In genomic region chr4:185247151-185247550, GRCh38 we compare ENCODE assay signal across 20 cellular contexts. TPM values are rescaled to one million over a fixed set of nuclear protein-coding genes. Genes with fewer than 3 reads are reported as not detected.
A peak's percentile ranks its signal among the peaks of the same experiment; 100 is the strongest.
DNase-seq lines count a peak whose midpoint lies in the region; ATAC-seq and TF ChIP-seq lines count a peak whose summit lies in the region.
"Had no signal": no experiment of that assay in that cellular context is flagged by ENCODE, and none has a peak within 500 bp of the region (broad histone marks: within the 10 kb centered on the region; RNA-seq: fewer than 3 reads in every experiment).

No MANE protein-coding gene starts in this region.

- H3K27ac Mint-ChIP-seq in activated CD8-positive, alpha-beta T cell treated with anti-CD3 and anti-CD28 coated beads for 36 hours: peak overlapping the region; percentile 76
- no peak overlapping the region for H3K27ac Mint-ChIP-seq in activated CD8-positive, alpha-beta T cell treated with anti-CD3 and anti-CD28 coated beads, Interleukin-2, amount 10 ng/mL, durations not matched to agents 7 days and 5 days
- H3K27ac Mint-ChIP-seq: naive thymus-derived CD4-positive, alpha-beta T cell had no signal

- no peaks in the 10 kb centered on the region for H3K27me3 Mint-ChIP-seq in activated CD8-positive, alpha-beta T cell treated with anti-CD3 and anti-CD28 coated beads for 36 hours
- no peaks in the 10 kb centered on the region for H3K27me3 Mint-ChIP-seq in activated CD8-positive, alpha-beta T cell treated with anti-CD3 and anti-CD28 coated beads, Interleukin-2, amount 10 ng/mL, durations not matched to agents 7 days and 5 days (ENCODE audit: low read depth)
- H3K27me3 Mint-ChIP-seq: naive thymus-derived CD4-positive, alpha-beta T cell had no signal

- CTCF ChIA-PET in activated CD8-positive, alpha-beta T cell treated with anti-CD3 and anti-CD28 coated beads for 36 hours (lab: Charles Lee): interaction anchor here (0.8 kb wide), 1 partner anchor 10 kb away, joined by 3 read pairs; no protein-coding TSS in a partner anchor
- CTCF ChIA-PET in activated CD8-positive, alpha-beta T cell treated with anti-CD3 and anti-CD28 coated beads, Interleukin-2, amount 10 ng/mL, durations not matched to agents 7 days and 5 days (lab: Charles Lee): no interaction called here

- H3K4me3 ChIP-seq in choroid plexus epithelial cell (ENCODE audit: low read depth, low read length): no peak overlapping the region
- H3K4me3 ChIP-seq: esophagus squamous epithelium, skin epidermis, thyroid gland had no signal

- POLR2A ChIA-PET in activated CD8-positive, alpha-beta T cell treated with anti-CD3 and anti-CD28 coated beads for 36 hours (lab: Charles Lee): no interaction called here
- POLR2A ChIA-PET in activated CD8-positive, alpha-beta T cell treated with anti-CD3 and anti-CD28 coated beads, Interleukin-2, amount 10 ng/mL, durations not matched to agents 7 days and 5 days (lab: Charles Lee): no interaction called here

- ATAC-seq in activated CD8-positive, alpha-beta T cell treated with anti-CD3 and anti-CD28 coated beads for 36 hours: no peak
- no peak for ATAC-seq in activated CD8-positive, alpha-beta T cell treated with anti-CD3 and anti-CD28 coated beads, Interleukin-2, amount 10 ng/mL, durations not matched to agents 7 days and 5 days
- peak; percentile 65 for ATAC-seq in stimulated activated naive CD8-positive, alpha-beta T cell treated with anti-CD3 and anti-CD28 coated beads, Interleukin-15, Interleukin-2, amounts not matched to agents 100 U/mL and 50 U/mL, for 24 hours
- ATAC-seq in HG03439 (IDR thresholded peaks at IDR 0.05; ENCODE audit: unreplicated experiment): no peak
- no peak for ATAC-seq in HG02852 (IDR thresholded peaks at IDR 0.05; ENCODE audit: unreplicated experiment)
- ATAC-seq: naive thymus-derived CD4-positive, alpha-beta T cell; WTC11 had no signal

- intact Hi-C loops in activated CD8-positive, alpha-beta T cell treated with anti-CD3 and anti-CD28 coated beads for 36 hours (cut with micrococcal nuclease): loop anchor here (2.0 kb wide), 1 partner anchor 78 kb away; no protein-coding TSS in a partner anchor

- no peak for TF ChIP-seq CTCF in activated CD8-positive, alpha-beta T cell treated with anti-CD3 and anti-CD28 coated beads for 36 hours (IDR thresholded peaks at IDR 0.05)
- TF ChIP-seq CTCF in choroid plexus epithelial cell (conservative IDR thresholded peaks at IDR 0.05; ENCODE audit: low read depth, low read length): no peak

- H3K4me1 Mint-ChIP-seq in activated CD8-positive, alpha-beta T cell treated with anti-CD3 and anti-CD28 coated beads for 36 hours (ENCODE audit: low read depth): peaks cover 41% of the 10 kb centered on the region
- peaks cover 10% of the 10 kb centered on the region for H3K4me1 Mint-ChIP-seq in activated CD8-positive, alpha-beta T cell treated with anti-CD3 and anti-CD28 coated beads, Interleukin-2, amount 10 ng/mL, durations not matched to agents 7 days and 5 days (ENCODE audit: low read depth)

- H3K36me3 Mint-ChIP-seq in activated CD8-positive, alpha-beta T cell treated with anti-CD3 and anti-CD28 coated beads for 36 hours (ENCODE audit: low read depth): peaks cover 19% of the 10 kb centered on the region
- peaks cover 20% of the 10 kb centered on the region for H3K36me3 Mint-ChIP-seq in activated CD8-positive, alpha-beta T cell treated with anti-CD3 and anti-CD28 coated beads, Interleukin-2, amount 10 ng/mL, durations not matched to agents 7 days and 5 days (ENCODE audit: low read depth)

- H3K9me3 Mint-ChIP-seq in activated CD8-positive, alpha-beta T cell treated with anti-CD3 and anti-CD28 coated beads for 36 hours: no peaks in the 10 kb centered on the region
- H3K9me3 Mint-ChIP-seq in activated CD8-positive, alpha-beta T cell treated with anti-CD3 and anti-CD28 coated beads, Interleukin-2, amount 10 ng/mL, durations not matched to agents 7 days and 5 days (ENCODE audit: insufficient read depth): no peaks in the 10 kb centered on the region
- H3K9me3 Mint-ChIP-seq: naive thymus-derived CD4-positive, alpha-beta T cell; WTC11 had no signal

- no peak for DNase-seq in activated CD8-positive, alpha-beta T cell treated with anti-CD3 and anti-CD28 coated beads for 36 hours
- no peak for DNase-seq in activated CD8-positive, alpha-beta T cell treated with anti-CD3 and anti-CD28 coated beads, Interleukin-2, amount 10 ng/mL, durations not matched to agents 7 days and 5 days
- DNase-seq in OCI-M1 (lab: John Stamatoyannopoulos, UW): peak; percentile 52
- peak; percentile 28 for DNase-seq in choroid plexus epithelial cell (ENCODE audit: low read depth)
- DNase-seq in stimulated activated naive CD8-positive, alpha-beta T cell treated with anti-CD3 and anti-CD28 coated beads, Interleukin-15, Interleukin-2, amounts not matched to agents 100 U/mL and 50 U/mL, for 24 hours: no peak
- DNase-seq in Kasumi-1 (lab: John Stamatoyannopoulos, UW): no peak
- DNase-seq: effector CD4-positive, alpha-beta T cell; esophagus squamous epithelium; head of caudate nucleus; KG1; naive thymus-derived CD4-positive, alpha-beta T cell; NCI-H2081 treated with DMSO at 0.1 percent for 48 hours; NCI-H510A treated with DMSO at 0.1 percent for 48 hours; SHP77 treated with DMSO at 0.1 percent for 48 hours; stimulated activated CD4-positive, alpha-beta T cell treated with anti-CD3 and anti-CD28 coated beads, Interleukin-4, amount 100 ng/mL, for 1 hour; thyroid gland had no signal

- H3K4me3 Mint-ChIP-seq in activated CD8-positive, alpha-beta T cell treated with anti-CD3 and anti-CD28 coated beads for 36 hours: no peak overlapping the region
- no peak overlapping the region for H3K4me3 Mint-ChIP-seq in activated CD8-positive, alpha-beta T cell treated with anti-CD3 and anti-CD28 coated beads, Interleukin-2, amount 10 ng/mL, durations not matched to agents 7 days and 5 days
- H3K4me3 Mint-ChIP-seq: naive thymus-derived CD4-positive, alpha-beta T cell; WTC11 had no signal

RNA-seq across cellular contexts. Expression of gene SNX25, which starts 37.8 kb away (rescaled TPM):
- total RNA-seq in activated CD8-positive, alpha-beta T cell treated with anti-CD3 and anti-CD28 coated beads for 36 hours: 10 to 100 TPM; 24.0 to 24.3 TPM
- total RNA-seq in activated CD8-positive, alpha-beta T cell treated with anti-CD3 and anti-CD28 coated beads, Interleukin-2, amount 10 ng/mL, durations not matched to agents 7 days and 5 days: 10 to 100 TPM; 16.6 to 16.7 TPM

RNA-seq across cellular contexts. Expression of gene CFAP97, which starts 43.4 kb away (rescaled TPM):
- total RNA-seq in activated CD8-positive, alpha-beta T cell treated with anti-CD3 and anti-CD28 coated beads for 36 hours: 10 to 100 TPM; 48.5 to 50.3 TPM
- total RNA-seq in activated CD8-positive, alpha-beta T cell treated with anti-CD3 and anti-CD28 coated beads, Interleukin-2, amount 10 ng/mL, durations not matched to agents 7 days and 5 days: 10 to 100 TPM; 29.1 to 30.0 TPM

Comparison
In these comparisons a context has a peak if more than half of its experiments do, and no peak if none do; other contexts are left out.
1. DNase-seq: peak in OCI-M1 (single experiment) and choroid plexus epithelial cell (single experiment); none in activated CD8-positive, alpha-beta T cell treated with anti-CD3 and anti-CD28 coated beads for 36 hours (single experiment), activated CD8-positive, alpha-beta T cell treated with anti-CD3 and anti-CD28 coated beads, Interleukin-2, amount 10 ng/mL, durations not matched to agents 7 days and 5 days (single experiment), stimulated activated naive CD8-positive, alpha-beta T cell treated with anti-CD3 and anti-CD28 coated beads, Interleukin-15, Interleukin-2, amounts not matched to agents 100 U/mL and 50 U/mL, for 24 hours (single experiment) and Kasumi-1 (0 of 2).